Comparison of ENCODE assay signal across 17 cellular contexts in genomic region chr1:196034080-196034706, GRCh38.
A peak's percentile ranks its signal among the peaks of the same experiment; 100 is the strongest.
DNase-seq lines count a peak whose midpoint lies in the region; ATAC-seq and TF ChIP-seq lines count a peak whose summit lies in the region.
"Had no signal": no experiment of that assay in that cellular context is flagged by ENCODE, and none has a peak within 500 bp of the region (broad histone marks: within the 10 kb centered on the region; RNA-seq: fewer than 3 reads in every experiment).

No MANE protein-coding gene starts in this region.

- H3K4me1 Mint-ChIP-seq in osteocyte (ENCODE audit: unreplicated experiment): no peaks in the 10 kb centered on the region
- H3K4me1 Mint-ChIP-seq: activated CD4-positive, alpha-beta T cell treated with anti-CD3 and anti-CD28 coated beads, Interleukin-2, amount 10 ng/mL, durations not matched to agents 24 days and 14 days; activated naive CD8-positive, alpha-beta T cell treated with anti-CD3 and anti-CD28 coated beads for 36 hours; B cell had no signal

- H3K27me3 Mint-ChIP-seq in osteocyte (ENCODE audit: unreplicated experiment): no peaks in the 10 kb centered on the region
- H3K27me3 Mint-ChIP-seq: activated CD4-positive, alpha-beta T cell treated with anti-CD3 and anti-CD28 coated beads, Interleukin-2, amount 10 ng/mL, durations not matched to agents 24 days and 14 days; activated naive CD8-positive, alpha-beta T cell treated with anti-CD3 and anti-CD28 coated beads for 36 hours; activated T-cell treated with anti-CD3 and anti-CD28 coated beads, Interleukin-2, amount 50 U/mL, for 24 hours; B cell had no signal

- intact Hi-C loops in heart right ventricle (cut with DNase I): no loop called here

- H3K27me3 ChIP-seq in Peyer's patch: no peaks in the 10 kb centered on the region
- no peaks in the 10 kb centered on the region for H3K27me3 ChIP-seq in heart right ventricle
- H3K27me3 ChIP-seq: left lung, stomach, uterus had no signal

- WGBS in heart right ventricle, 2 donors: 34% methylated on average over 6 of the region's 6 CpGs

- peak; percentile 6 for DNase-seq in EH (ENCODE audit: low read depth)
- peak; percentile 1 for DNase-seq in M059J (ENCODE audit: low read depth)
- DNase-seq in SK-N-MC (ENCODE audit: low read depth, low spot score): peak; percentile 98
- DNase-seq in iPS DF 4.7 (ENCODE audit: extremely low read depth, low spot score): peak; percentile 28
- no peak for DNase-seq in Peyer's patch
- no peak for DNase-seq in NK-92 treated with Interleukin-12 subunit alpha and Interleukin-12 subunit beta, amount 100 ng/mL, for 24 hours (lab: John Stamatoyannopoulos, UW)
- no peak for DNase-seq in osteocyte (ENCODE audit: extremely low spot score, unreplicated experiment)
- no peak for DNase-seq in heart right ventricle
- DNase-seq: activated CD4-positive, alpha-beta T cell treated with anti-CD3 and anti-CD28 coated beads, Interleukin-2, amount 10 ng/mL, durations not matched to agents 24 days and 14 days; activated naive CD8-positive, alpha-beta T cell treated with anti-CD3 and anti-CD28 coated beads for 36 hours; activated T-cell treated with anti-CD3 and anti-CD28 coated beads, Interleukin-2, amount 50 U/mL, for 24 hours; glutamatergic neuron; left lung; NCI-H774; stomach; uterus had no signal

- no peak for TF ChIP-seq POLR2A in Peyer's patch (IDR thresholded peaks at IDR 0.05)

- H3K9me3 Mint-ChIP-seq in osteocyte (ENCODE audit: unreplicated experiment): no peaks in the 10 kb centered on the region
- H3K9me3 Mint-ChIP-seq: activated CD4-positive, alpha-beta T cell treated with anti-CD3 and anti-CD28 coated beads, Interleukin-2, amount 10 ng/mL, durations not matched to agents 24 days and 14 days had no signal

- H3K27ac ChIP-seq in SK-N-MC (no peak overlapping the region), Peyer's patch (no peak overlapping the region), heart right ventricle (no peak overlapping the region)
- H3K27ac ChIP-seq: left lung, stomach, uterus had no signal

- H3K4me1 ChIP-seq in Peyer's patch: no peaks in the 10 kb centered on the region
- no peaks in the 10 kb centered on the region for H3K4me1 ChIP-seq in heart right ventricle
- H3K4me1 ChIP-seq: left lung, stomach, uterus had no signal

- H3K36me3 ChIP-seq in SK-N-MC (ENCODE audit: insufficient read depth, low read length) (no peaks in the 10 kb centered on the region), Peyer's patch (no peaks in the 10 kb centered on the region), heart right ventricle (no peaks in the 10 kb centered on the region)
- H3K36me3 ChIP-seq: left lung, stomach, uterus had no signal

- H3K4me3 Mint-ChIP-seq in osteocyte (ENCODE audit: unreplicated experiment): no peak overlapping the region
- H3K4me3 Mint-ChIP-seq: activated CD4-positive, alpha-beta T cell treated with anti-CD3 and anti-CD28 coated beads, Interleukin-2, amount 10 ng/mL, durations not matched to agents 24 days and 14 days; activated naive CD8-positive, alpha-beta T cell treated with anti-CD3 and anti-CD28 coated beads for 36 hours; activated T-cell treated with anti-CD3 and anti-CD28 coated beads, Interleukin-2, amount 50 U/mL, for 24 hours; B cell had no signal

- no peak overlapping the region for H3K9ac ChIP-seq in SK-N-MC (ENCODE audit: insufficient read length)

- H3K27ac Mint-ChIP-seq in osteocyte (ENCODE audit: unreplicated experiment): no peak overlapping the region
- H3K27ac Mint-ChIP-seq: activated CD4-positive, alpha-beta T cell treated with anti-CD3 and anti-CD28 coated beads, Interleukin-2, amount 10 ng/mL, durations not matched to agents 24 days and 14 days; activated naive CD8-positive, alpha-beta T cell treated with anti-CD3 and anti-CD28 coated beads for 36 hours; activated T-cell treated with anti-CD3 and anti-CD28 coated beads, Interleukin-2, amount 50 U/mL, for 24 hours; B cell had no signal

- H3K4me3 ChIP-seq in SK-N-MC (peak overlapping the region; percentile 57), Peyer's patch (no peak overlapping the region), heart right ventricle (no peak overlapping the region)
- H3K4me3 ChIP-seq: left lung, stomach, uterus had no signal

- H3K36me3 Mint-ChIP-seq in osteocyte (ENCODE audit: unreplicated experiment): no peaks in the 10 kb centered on the region
- H3K36me3 Mint-ChIP-seq: activated naive CD8-positive, alpha-beta T cell treated with anti-CD3 and anti-CD28 coated beads for 36 hours had no signal

- TF ChIP-seq CTCF in Peyer's patch (IDR thresholded peaks at IDR 0.05) (no peak), osteocyte (IDR thresholded peaks at IDR 0.05) (no peak), heart right ventricle (IDR thresholded peaks at IDR 0.05) (no peak)

- H3K9me3 ChIP-seq in SK-N-MC (ENCODE audit: low read depth, low read length) (no peaks in the 10 kb centered on the region; the same call in 1 of the 2 replicates), Peyer's patch (no peaks in the 10 kb centered on the region), heart right ventricle (peaks cover 0 to 8% (median 0%) of the 10 kb centered on the region in 11 donors)
- H3K9me3 ChIP-seq: uterus had no signal

- no peak for ATAC-seq in heart right ventricle
- ATAC-seq: left lung had no signal

Comparison
In these comparisons a context has a peak if more than half of its experiments do, and no peak if none do; other contexts are left out.
1. DNase-seq: peak in EH (single experiment), M059J (single experiment), SK-N-MC (single experiment) and iPS DF 4.7 (single experiment); none in Peyer's patch (0 of 3), NK-92 treated with Interleukin-12 subunit alpha and Interleukin-12 subunit beta, amount 100 ng/mL, for 24 hours (single experiment), osteocyte (single experiment) and heart right ventricle (0 of 2).